Comparison of ENCODE assay signal across 21 cellular contexts in the genomic region with DNA sequence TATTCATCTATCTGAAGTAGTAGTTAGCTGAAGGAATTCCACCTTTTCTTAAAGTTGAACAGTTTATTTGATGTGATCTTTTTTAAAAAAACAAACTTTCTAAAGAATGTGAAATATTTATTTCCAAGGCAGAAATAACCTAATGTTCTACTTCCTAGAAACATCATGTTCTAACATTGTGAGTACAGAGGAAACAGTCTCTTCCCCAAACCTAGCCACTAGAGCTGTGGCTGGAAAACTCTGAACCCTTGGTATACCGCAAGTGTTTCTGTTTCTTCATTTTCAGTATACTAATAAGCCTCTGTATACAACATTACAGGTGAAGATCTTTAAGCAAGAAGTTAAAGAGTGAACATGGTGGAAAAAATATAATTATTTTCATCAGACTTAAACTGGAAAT. TPM values are rescaled to one million over a fixed set of nuclear protein-coding genes. Genes with fewer than 3 reads are reported as not detected.
DNase-seq lines count a peak whose midpoint lies in the region; ATAC-seq and TF ChIP-seq lines count a peak whose summit lies in the region.
"Had no signal": no experiment of that assay in that cellular context is flagged by ENCODE, and none has a peak within 500 bp of the region (broad histone marks: within the 10 kb centered on the region; RNA-seq: fewer than 3 reads in every experiment).

No MANE protein-coding gene starts in this region.

- H3K9me3 ChIP-seq in adipocyte (ENCODE audit: control insufficient read depth, low read length) (no peaks in the 10 kb centered on the region), tibial nerve (no peaks in the 10 kb centered on the region)
- H3K9me3 ChIP-seq: HAP-1 had no signal

- TF ChIP-seq CTCF in dorsolateral prefrontal cortex (IDR thresholded peaks at IDR 0.05 in 54 of 56, conservative IDR thresholded peaks at IDR 0.05 in 2 of 56; ENCODE audit: low read depth in 1 of 56, partially characterized antibody in 56 of 56) (no peak), osteocyte (IDR thresholded peaks at IDR 0.05) (no peak), tibial nerve (IDR thresholded peaks at IDR 0.05) (no peak)

- peaks cover 70% of the 10 kb centered on the region for H3K36me3 ChIP-seq in adipocyte (ENCODE audit: control insufficient read depth, insufficient read depth, low read length, severe bottlenecking)
- peaks cover 2 to 77% (median 11%) of the 10 kb centered on the region in 3 donors for H3K36me3 ChIP-seq in tibial nerve

- DNase-seq in adipocyte (ENCODE audit: low read depth) (peak; percentile 27), dorsolateral prefrontal cortex (no peak), osteocyte (ENCODE audit: extremely low spot score, unreplicated experiment) (no peak), tibial nerve (ENCODE audit: low spot score in 2 of 2) (no peak), hypothalamus (lab: John Stamatoyannopoulos, UW) (no peak)
- DNase-seq in activated T-cell treated with anti-CD3 and anti-CD28 coated beads, Interleukin-2, amount 50 U/mL, for 24 hours = no peak
- DNase-seq: ACHN, AML-193, GF-D8, NCI-H1417 treated with DMSO at 0.1 percent for 48 hours, NCI-H2029, NCI-H2171, NCI-H446, NCI-H69, PC-3 had no signal

- TF ChIP-seq EP300 in tibial nerve (IDR thresholded peaks at IDR 0.05) = peak in 1 of 2 donors; percentile 43

- H3K4me1 Mint-ChIP-seq in osteocyte (ENCODE audit: unreplicated experiment) = peaks cover 17% of the 10 kb centered on the region
- H3K4me1 Mint-ChIP-seq in activated T-cell treated with anti-CD3 and anti-CD28 coated beads, Interleukin-2, amount 50 U/mL, for 24 hours (ENCODE audit: low read depth) = peaks cover 4% of the 10 kb centered on the region
- H3K4me1 Mint-ChIP-seq: CD14-positive monocyte had no signal

- peaks cover 29% of the 10 kb centered on the region for H3K36me3 Mint-ChIP-seq in osteocyte (ENCODE audit: unreplicated experiment)
- H3K36me3 Mint-ChIP-seq in activated T-cell treated with anti-CD3 and anti-CD28 coated beads, Interleukin-2, amount 50 U/mL, for 24 hours (ENCODE audit: low read depth) = peaks cover 94% of the 10 kb centered on the region

- intact Hi-C loops in dorsolateral prefrontal cortex (cut with DNase I) = loop anchor here in 1 of 2 donors (10.0 kb wide), 1 partner anchor 253 kb away; no protein-coding TSS in a partner anchor

- H3K9ac ChIP-seq in adipocyte (ENCODE audit: low read length) = peak overlapping the region; percentile 44

- TF ChIP-seq POLR2A in tibial nerve (IDR thresholded peaks at IDR 0.05) = no peak

- no peaks in the 10 kb centered on the region for H3K9me3 Mint-ChIP-seq in osteocyte (ENCODE audit: unreplicated experiment)
- H3K9me3 Mint-ChIP-seq in activated T-cell treated with anti-CD3 and anti-CD28 coated beads, Interleukin-2, amount 50 U/mL, for 24 hours = no peaks in the 10 kb centered on the region
- H3K9me3 Mint-ChIP-seq: CD14-positive monocyte had no signal

- H3K4me3 ChIP-seq in adipocyte (ENCODE audit: low read length) (no peak overlapping the region), dorsolateral prefrontal cortex (no peak overlapping the region), tibial nerve (no peak overlapping the region)
- H3K4me3 ChIP-seq: HAP-1 had no signal

- H3K27ac ChIP-seq in dorsolateral prefrontal cortex = peak overlapping the region in 48 of 59 donors; percentile 1 to 84 (median 59)
- H3K27ac ChIP-seq in tibial nerve = peak overlapping the region in 3 of 4 donors; percentile 60 to 84 (median 81)
- H3K27ac ChIP-seq: HL-60, RWPE1 had no signal

- WGBS in tibial nerve, 2 donors = 77 to 79% methylated on average over 1 of the region's 1 CpG

- peak overlapping the region; percentile 83 for H3K27ac Mint-ChIP-seq in osteocyte (ENCODE audit: unreplicated experiment)
- H3K27ac Mint-ChIP-seq in activated T-cell treated with anti-CD3 and anti-CD28 coated beads, Interleukin-2, amount 50 U/mL, for 24 hours = no peak overlapping the region

- H3K4me1 ChIP-seq in adipocyte (ENCODE audit: control insufficient read depth, insufficient read depth, low read length) = peaks cover 16% of the 10 kb centered on the region
- peaks cover 0 to 18% (median 3%) of the 10 kb centered on the region in 4 donors for H3K4me1 ChIP-seq in tibial nerve
- H3K4me1 ChIP-seq: HAP-1 had no signal

- no peaks in the 10 kb centered on the region for H3K27me3 ChIP-seq in adipocyte (replicated peaks; ENCODE audit: control insufficient read depth, insufficient read depth, low read length)
- H3K27me3 ChIP-seq in dorsolateral prefrontal cortex = no peaks in the 10 kb centered on the region
- H3K27me3 ChIP-seq in tibial nerve = no peaks in the 10 kb centered on the region

- ATAC-seq in HG02870 (IDR thresholded peaks at IDR 0.05; ENCODE audit: unreplicated experiment) (no peak), GM18502 (IDR thresholded peaks at IDR 0.05; ENCODE audit: poor library complexity, unreplicated experiment) (no peak)
- ATAC-seq: PC-3 had no signal

- no peak overlapping the region for H3K4me3 Mint-ChIP-seq in osteocyte (ENCODE audit: unreplicated experiment)
- H3K4me3 Mint-ChIP-seq in activated T-cell treated with anti-CD3 and anti-CD28 coated beads, Interleukin-2, amount 50 U/mL, for 24 hours = no peak overlapping the region
- H3K4me3 Mint-ChIP-seq: CD14-positive monocyte had no signal

- no peaks in the 10 kb centered on the region for H3K27me3 Mint-ChIP-seq in osteocyte (ENCODE audit: unreplicated experiment)
- no peaks in the 10 kb centered on the region for H3K27me3 Mint-ChIP-seq in activated T-cell treated with anti-CD3 and anti-CD28 coated beads, Interleukin-2, amount 50 U/mL, for 24 hours

RNA-seq across cellular contexts. Expression of gene NOC3L, which starts 35.1 kb away (rescaled TPM):
- total RNA-seq in dorsolateral prefrontal cortex (10 to 100 TPM in 99 of 120 experiments, 1 to 10 TPM in 21; 6.0 to 19.1 (median 12.2) TPM), osteocyte (15.3 and 15.5 TPM in 2 replicates), tibial nerve (10 to 100 TPM; 20.6 to 27.4 (median 25.9) TPM)
